In the genomic region with DNA sequence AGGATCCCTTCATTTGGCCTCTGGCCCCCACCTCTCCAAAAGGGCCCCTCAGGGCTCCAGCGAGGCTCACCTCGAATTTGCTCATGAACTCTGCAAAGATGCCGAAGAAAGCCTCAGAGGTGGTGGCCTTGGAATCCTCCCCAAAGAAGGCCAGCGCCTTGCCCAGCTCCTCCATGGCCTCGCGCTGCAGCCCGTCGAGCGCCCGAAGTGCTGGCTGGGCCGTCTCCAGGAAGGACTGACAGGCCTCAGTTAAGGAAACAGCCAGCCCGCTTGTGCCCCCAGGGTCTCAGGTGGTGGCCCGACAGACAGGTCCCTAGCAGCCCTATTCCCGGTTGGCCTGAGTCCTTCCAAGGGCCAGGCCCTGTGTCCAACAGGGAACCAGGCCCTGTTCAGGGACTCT, we compare ENCODE assay signal across 34 cellular contexts. TPM values are rescaled to one million over a fixed set of nuclear protein-coding genes. Genes with fewer than 3 reads are reported as not detected.
"Had no signal": no experiment of that assay in that cellular context is flagged by ENCODE, and none has a peak within 500 bp of the region (broad histone marks: within the 10 kb centered on the region; RNA-seq: fewer than 3 reads in every experiment).

No MANE protein-coding gene starts in this region.

- DNase-seq: activated B cell treated with CpG ODN at 0.5 μM for 24 hours; activated CD4-positive, alpha-beta memory T cell treated with anti-CD3 and anti-CD28 coated beads, Interleukin-2, amount 10 ng/mL, durations not matched to agents 7 days and 5 days; activated CD4-positive, alpha-beta T cell treated with anti-CD3 and anti-CD28 coated beads for 4 hours; activated CD4-positive, alpha-beta T cell treated with anti-CD3 and anti-CD28 coated beads, Interleukin-2, amount 10 ng/mL, durations not matched to agents 7 days and 5 days; activated CD4-positive, alpha-beta T cell treated with anti-CD3 and anti-CD28 coated beads, Interleukin-2, amount 50 U/mL, for 48 hours; activated CD4-positive, CD25-positive, alpha-beta regulatory T cell treated with anti-CD3 and anti-CD28 coated beads, Interleukin-2, amount 50 U/mL, for 72 hours; activated CD8-positive, alpha-beta memory T cell treated with anti-CD3 and anti-CD28 coated beads for 24 hours; activated CD8-positive, alpha-beta memory T cell treated with anti-CD3 and anti-CD28 coated beads, Interleukin-2, amount 10 ng/mL, durations not matched to agents 7 days and 5 days; activated CD8-positive, alpha-beta memory T cell treated with anti-CD3 and anti-CD28 coated beads, Interleukin-2, amount 50 U/mL, for 48 hours; activated effector memory CD4-positive, alpha-beta T cell treated with Interleukin-2 at 50 U/mL for 16 hours; activated gamma-delta T cell; activated naive CD4-positive, alpha-beta T cell treated with anti-CD3 and anti-CD28 coated beads, Interleukin-2, amount 10 ng/mL, durations not matched to agents 7 days and 5 days; activated naive CD4-positive, alpha-beta T cell treated with Interleukin-2 at 50 U/mL for 16 hours; activated naive CD8-positive, alpha-beta T cell treated with anti-CD3 and anti-CD28 coated beads, Interleukin-2, amount 10 ng/mL, durations not matched to agents 7 days and 5 days; activated naive CD8-positive, alpha-beta T cell treated with anti-CD3 and anti-CD28 coated beads, Interleukin-2, amount 50 U/mL, for 24 hours; activated T-cell treated with anti-CD3 and anti-CD28 coated beads, Interleukin-2, amount 50 U/mL, for 24 hours; activated T-cell treated with anti-CD3 and anti-CD28 coated beads, Interleukin-2, amount 50 U/mL, for 48 hours; amygdala; anterior cingulate cortex; central memory CD4-positive, alpha-beta T cell; T-helper 1 cell; T-helper 2 cell; T-helper 9 cell had no signal

- H3K27ac ChIP-seq: ascending aorta, cardiac muscle cell, VCaP had no signal

- H3K36me3 Mint-ChIP-seq: activated CD8-positive, alpha-beta memory T cell treated with anti-CD3 and anti-CD28 coated beads, Interleukin-2, amount 10 ng/mL, durations not matched to agents 7 days and 5 days; activated naive CD4-positive, alpha-beta T cell treated with anti-CD3 and anti-CD28 coated beads, Interleukin-2, amount 10 ng/mL, durations not matched to agents 7 days and 5 days; activated naive CD4-positive, alpha-beta T cell treated with anti-CD3 and anti-CD28 coated beads, Interleukin-2, amount 50 U/mL, for 24 hours; activated naive CD8-positive, alpha-beta T cell; activated naive CD8-positive, alpha-beta T cell treated with anti-CD3 and anti-CD28 coated beads, Interleukin-2, amount 10 ng/mL, durations not matched to agents 7 days and 5 days; brain had no signal

- H3K4me3 Mint-ChIP-seq: activated B cell treated with CpG ODN at 0.5 μM for 24 hours; activated CD4-positive, alpha-beta memory T cell treated with anti-CD3 and anti-CD28 coated beads, Interleukin-2, amount 10 ng/mL, durations not matched to agents 7 days and 5 days; activated CD4-positive, alpha-beta T cell treated with anti-CD3 and anti-CD28 coated beads, Interleukin-2, amount 10 ng/mL, durations not matched to agents 7 days and 5 days; activated CD8-positive, alpha-beta memory T cell treated with anti-CD3 and anti-CD28 coated beads, Interleukin-2, amount 10 ng/mL, durations not matched to agents 7 days and 5 days; activated naive CD4-positive, alpha-beta T cell treated with anti-CD3 and anti-CD28 coated beads, Interleukin-2, amount 10 ng/mL, durations not matched to agents 7 days and 5 days; activated naive CD4-positive, alpha-beta T cell treated with anti-CD3 and anti-CD28 coated beads, Interleukin-2, amount 50 U/mL, for 24 hours; activated naive CD8-positive, alpha-beta T cell; activated naive CD8-positive, alpha-beta T cell treated with anti-CD3 and anti-CD28 coated beads, Interleukin-2, amount 10 ng/mL, durations not matched to agents 7 days and 5 days; activated naive CD8-positive, alpha-beta T cell treated with anti-CD3 and anti-CD28 coated beads, Interleukin-2, amount 50 U/mL, for 24 hours; activated T-cell treated with anti-CD3 and anti-CD28 coated beads, Interleukin-2, amount 50 U/mL, for 24 hours; brain; T-helper 1 cell treated with Interleukin-12 subunit alpha and Interleukin-12 subunit beta and Interleukin-4 antibody, amounts not matched to agents 30 μg/mL and 1 μg/mL, for 36 hours; T-helper 2 cell treated with Interferon-gamma antibody and Interleukin-4, amounts not matched to agents 5 μg/mL and 100 μg/mL, for 36 hours had no signal

- H3K27me3 Mint-ChIP-seq: activated B cell treated with CpG ODN at 0.5 μM for 24 hours; activated CD4-positive, alpha-beta memory T cell treated with anti-CD3 and anti-CD28 coated beads, Interleukin-2, amount 10 ng/mL, durations not matched to agents 7 days and 5 days; activated CD4-positive, alpha-beta T cell treated with anti-CD3 and anti-CD28 coated beads, Interleukin-2, amount 10 ng/mL, durations not matched to agents 7 days and 5 days; activated naive CD4-positive, alpha-beta T cell treated with anti-CD3 and anti-CD28 coated beads, Interleukin-2, amount 50 U/mL, for 24 hours; activated naive CD8-positive, alpha-beta T cell; activated naive CD8-positive, alpha-beta T cell treated with anti-CD3 and anti-CD28 coated beads, Interleukin-2, amount 50 U/mL, for 24 hours; activated T-cell treated with anti-CD3 and anti-CD28 coated beads, Interleukin-2, amount 50 U/mL, for 24 hours had no signal

- H3K9me3 Mint-ChIP-seq: activated B cell treated with CpG ODN at 0.5 μM for 24 hours; activated CD4-positive, alpha-beta memory T cell treated with anti-CD3 and anti-CD28 coated beads, Interleukin-2, amount 10 ng/mL, durations not matched to agents 7 days and 5 days; activated CD4-positive, alpha-beta T cell treated with anti-CD3 and anti-CD28 coated beads, Interleukin-2, amount 10 ng/mL, durations not matched to agents 7 days and 5 days; activated naive CD4-positive, alpha-beta T cell treated with anti-CD3 and anti-CD28 coated beads, Interleukin-2, amount 10 ng/mL, durations not matched to agents 7 days and 5 days; activated naive CD4-positive, alpha-beta T cell treated with anti-CD3 and anti-CD28 coated beads, Interleukin-2, amount 50 U/mL, for 24 hours; activated naive CD8-positive, alpha-beta T cell treated with anti-CD3 and anti-CD28 coated beads, Interleukin-2, amount 10 ng/mL, durations not matched to agents 7 days and 5 days; activated naive CD8-positive, alpha-beta T cell treated with anti-CD3 and anti-CD28 coated beads, Interleukin-2, amount 50 U/mL, for 24 hours; activated T-cell treated with anti-CD3 and anti-CD28 coated beads, Interleukin-2, amount 50 U/mL, for 24 hours; activated T-helper 2 cell treated with anti-CD3 and anti-CD28 coated beads, Interferon-gamma antibody, Interleukin-2, Interleukin-4, amounts not matched to agents 10 μg/mL and 5 μg/mL and 100 μg/mL, durations not matched to agents 14 hours and 24 hours and 36 hours; brain; T-helper 1 cell treated with Interleukin-12 subunit alpha and Interleukin-12 subunit beta and Interleukin-4 antibody, amounts not matched to agents 30 μg/mL and 1 μg/mL, for 36 hours; T-helper 2 cell treated with Interferon-gamma antibody and Interleukin-4, amounts not matched to agents 5 μg/mL and 100 μg/mL, for 36 hours had no signal

- H3K4me1 ChIP-seq: ascending aorta had no signal

- H3K4me3 ChIP-seq: ascending aorta, cardiac muscle cell had no signal

- ATAC-seq: activated CD8-positive, alpha-beta memory T cell treated with anti-CD3 and anti-CD28 coated beads, Interleukin-2, amount 10 ng/mL, durations not matched to agents 7 days and 5 days had no signal

- H3K9me3 ChIP-seq: ascending aorta had no signal

- H3K36me3 ChIP-seq: ascending aorta, cardiac muscle cell had no signal

- H3K4me1 Mint-ChIP-seq: activated B cell treated with CpG ODN at 0.5 μM for 24 hours; activated CD4-positive, alpha-beta memory T cell treated with anti-CD3 and anti-CD28 coated beads, Interleukin-2, amount 10 ng/mL, durations not matched to agents 7 days and 5 days; activated CD4-positive, alpha-beta T cell treated with anti-CD3 and anti-CD28 coated beads, Interleukin-2, amount 10 ng/mL, durations not matched to agents 7 days and 5 days; activated CD8-positive, alpha-beta memory T cell treated with anti-CD3 and anti-CD28 coated beads, Interleukin-2, amount 10 ng/mL, durations not matched to agents 7 days and 5 days; activated naive CD4-positive, alpha-beta T cell treated with anti-CD3 and anti-CD28 coated beads, Interleukin-2, amount 10 ng/mL, durations not matched to agents 7 days and 5 days; activated naive CD4-positive, alpha-beta T cell treated with anti-CD3 and anti-CD28 coated beads, Interleukin-2, amount 50 U/mL, for 24 hours; activated naive CD8-positive, alpha-beta T cell treated with anti-CD3 and anti-CD28 coated beads, Interleukin-2, amount 10 ng/mL, durations not matched to agents 7 days and 5 days; activated naive CD8-positive, alpha-beta T cell treated with anti-CD3 and anti-CD28 coated beads, Interleukin-2, amount 50 U/mL, for 24 hours; brain had no signal

- FAIRE-seq: bronchial epithelial cell, TTC549 had no signal

- H3K27ac Mint-ChIP-seq: activated B cell treated with CpG ODN at 0.5 μM for 24 hours; activated CD4-positive, alpha-beta memory T cell treated with anti-CD3 and anti-CD28 coated beads, Interleukin-2, amount 10 ng/mL, durations not matched to agents 7 days and 5 days; activated CD4-positive, alpha-beta T cell treated with anti-CD3 and anti-CD28 coated beads, Interleukin-2, amount 10 ng/mL, durations not matched to agents 7 days and 5 days; activated CD8-positive, alpha-beta memory T cell treated with anti-CD3 and anti-CD28 coated beads, Interleukin-2, amount 10 ng/mL, durations not matched to agents 7 days and 5 days; activated naive CD4-positive, alpha-beta T cell treated with anti-CD3 and anti-CD28 coated beads, Interleukin-2, amount 10 ng/mL, durations not matched to agents 7 days and 5 days; activated naive CD4-positive, alpha-beta T cell treated with anti-CD3 and anti-CD28 coated beads, Interleukin-2, amount 50 U/mL, for 24 hours; activated naive CD8-positive, alpha-beta T cell; activated naive CD8-positive, alpha-beta T cell treated with anti-CD3 and anti-CD28 coated beads, Interleukin-2, amount 10 ng/mL, durations not matched to agents 7 days and 5 days; activated naive CD8-positive, alpha-beta T cell treated with anti-CD3 and anti-CD28 coated beads, Interleukin-2, amount 50 U/mL, for 24 hours; activated T-cell treated with anti-CD3 and anti-CD28 coated beads, Interleukin-2, amount 50 U/mL, for 24 hours; activated T-helper 2 cell treated with anti-CD3 and anti-CD28 coated beads, Interferon-gamma antibody, Interleukin-2, Interleukin-4, amounts not matched to agents 10 μg/mL and 5 μg/mL and 100 μg/mL, durations not matched to agents 14 hours and 24 hours and 36 hours; brain; T-helper 1 cell treated with Interleukin-12 subunit alpha and Interleukin-12 subunit beta and Interleukin-4 antibody, amounts not matched to agents 30 μg/mL and 1 μg/mL, for 36 hours; T-helper 2 cell treated with Interferon-gamma antibody and Interleukin-4, amounts not matched to agents 5 μg/mL and 100 μg/mL, for 36 hours had no signal

RNA-seq across cellular contexts. Expression of a gene that starts 53.3 kb away (rescaled TPM):
- total RNA-seq: ascending aorta had no signal
